1 cellular context compared by ENCODE assay signal in the genomic region with DNA sequence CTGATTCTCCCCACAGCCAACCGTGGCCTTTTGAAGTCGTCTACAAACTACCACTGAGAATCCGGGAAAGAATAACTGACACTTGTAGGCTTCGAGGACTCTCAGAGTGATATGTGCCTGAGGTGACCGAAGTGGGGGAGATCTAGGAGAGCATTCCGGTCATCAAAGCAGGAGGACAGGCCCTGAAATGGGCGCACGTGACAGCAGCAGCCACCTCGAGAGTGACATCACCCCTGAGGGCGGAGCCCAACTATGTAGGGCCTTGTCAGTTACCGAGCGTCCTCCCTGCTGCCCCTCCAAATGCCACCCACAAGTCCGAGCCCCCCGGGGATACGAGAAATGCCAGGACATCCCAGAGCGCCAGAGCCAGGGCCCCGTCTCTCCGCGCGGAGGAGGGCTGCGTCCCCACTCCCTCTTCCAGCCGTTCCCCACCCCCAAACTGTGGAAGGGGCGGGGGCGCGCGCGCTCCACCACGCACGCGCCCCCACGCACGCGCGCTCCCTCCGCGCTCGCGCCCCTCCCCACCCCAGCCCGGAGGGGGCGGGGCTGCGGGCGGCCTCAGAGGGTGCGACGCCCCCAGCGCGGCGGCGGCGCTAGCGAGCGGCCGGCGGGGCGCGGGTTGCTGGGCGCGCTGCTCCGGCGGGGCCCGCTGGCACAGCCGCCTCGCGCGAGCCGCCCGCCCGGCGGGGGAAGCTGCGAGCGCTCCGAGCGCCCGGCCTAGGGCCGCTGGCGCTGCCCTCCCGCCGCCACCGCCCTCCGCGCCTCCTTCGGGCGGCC.
TF ChIP-seq lines count a peak whose summit lies in the region.

A gene (plus strand): TSS at position 587 of the 777 bp plus-strand sequence. CDS start 43,325 bp downstream, outside the sequence.

TF ChIP-seq in IMR-90, 13 proteins besides CTCF, POLR2A, EP300 and RAD21 (continued from another document):
- no peak for TF ChIP-seq RCOR1 (IDR thresholded peaks at IDR 0.05; ENCODE audit: insufficient replicate concordance, low read length)
